In the genomic region with DNA sequence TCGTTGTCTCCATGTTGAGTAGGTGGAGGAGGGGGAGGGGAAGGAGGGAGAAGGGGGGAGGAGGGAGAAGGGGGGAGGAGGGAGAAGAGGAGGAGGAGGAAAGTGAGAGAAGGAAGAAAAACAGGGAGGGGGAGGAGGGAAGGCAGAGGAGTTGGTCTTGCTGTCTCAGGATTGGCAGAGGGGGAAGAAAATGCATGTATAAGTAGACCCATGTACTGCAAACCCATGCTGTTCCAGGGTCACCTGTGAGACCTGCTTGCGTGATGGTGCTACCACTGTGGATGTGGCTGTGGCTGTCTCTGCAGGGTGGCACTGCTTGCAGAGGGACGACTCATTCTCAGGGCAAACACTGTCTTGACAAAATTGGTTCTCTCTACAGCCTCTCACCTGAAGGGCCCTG, we compare ENCODE assay signal across 22 cellular contexts.
"Had no signal": no experiment of that assay in that cellular context is flagged by ENCODE, and none has a peak within 500 bp of the region (broad histone marks: within the 10 kb centered on the region; RNA-seq: fewer than 3 reads in every experiment).

No MANE protein-coding gene starts in this region.

- H3K4me3 ChIP-seq: K562, SJSA1, SK-N-MC had no signal

- H3K9me3 ChIP-seq: SJSA1 had no signal

- DNase-seq: Kasumi-1, MM.1S, NCI-H1092 treated with DMSO at 0.1 percent for 48 hours, NCI-H1436, NCI-H187, NCI-H2029, NCI-H2081 treated with DMSO at 0.1 percent for 48 hours, NCI-H2171, NCI-H345, NCI-H446 treated with DMSO at 0.1 percent for 48 hours, NCI-H510A treated with DMSO at 0.1 percent for 48 hours, NCI-H526, NCI-H748 treated with DMSO at 0.1 percent for 48 hours, OCI-M1, Right ventricle myocardium superior, RPMI8226, SIG-M5, T-cell had no signal

- H3K27ac ChIP-seq: KMS-11, SJSA1, SK-N-MC had no signal

- ATAC-seq: K562, T-cell had no signal

- H3K9ac ChIP-seq: KMS-11 had no signal

- H3K27me3 ChIP-seq: SJSA1 had no signal

- H3K4me2 ChIP-seq: KMS-11 had no signal
